1 cellular context compared by ENCODE assay signal in genomic region chr5:142540774-142541466, GRCh38.
TF ChIP-seq lines count a peak whose summit lies in the region.

No MANE protein-coding gene starts in this region.

TF ChIP-seq in H1, 55 proteins besides CTCF, POLR2A, EP300 and RAD21 (continued from another document):
- TF ChIP-seq HDAC6 (IDR thresholded peaks at IDR 0.05; ENCODE audit: low read depth, low read length) (no peak), CEBPB (IDR thresholded peaks at IDR 0.05; ENCODE audit: low read depth, low read length) (no peak), KDM5A (IDR thresholded peaks at IDR 0.05; ENCODE audit: low read length) (no peak), ASH2L (IDR thresholded peaks at IDR 0.05; ENCODE audit: low read length) (no peak), CBX8 (IDR thresholded peaks at IDR 0.05; ENCODE audit: borderline replicate concordance, low read depth, low read length) (no peak), HDAC2 (IDR thresholded peaks at IDR 0.05; ENCODE audit: borderline replicate concordance in 1 of 2, low read depth in 2 of 2, low read length in 2 of 2) (no peak), EZH2 (IDR thresholded peaks at IDR 0.05; ENCODE audit: low read depth, low read length, severe bottlenecking) (no peak), BRCA1 (IDR thresholded peaks at IDR 0.05; ENCODE audit: low read depth, low read length) (no peak), SIX5 (IDR thresholded peaks at IDR 0.05; ENCODE audit: low read depth, low read length) (no peak), TBP (IDR thresholded peaks at IDR 0.05; ENCODE audit: low read depth, low read length) (no peak), SP1 (IDR thresholded peaks at IDR 0.05; ENCODE audit: low read depth, low read length) (no peak), MAX (IDR thresholded peaks at IDR 0.05) (no peak)
TF ChIP-seq in H1: peak in this region for 0.
